ENCODE assay signal across 8 cellular contexts in genomic region chr11:17476317-17477083, GRCh38. TPM values are rescaled to one million over a fixed set of nuclear protein-coding genes. Genes with fewer than 3 reads are reported as not detected.
DNase-seq lines count a peak whose midpoint lies in the region; ATAC-seq and TF ChIP-seq lines count a peak whose summit lies in the region.

ABCC8 (minus strand) TSS chr11:17476845; CDS start chr11:17476776, 69 bp downstream.

- peak within 1 kb of the TSS; percentile 68 for H3K4me3 ChIP-seq in psoas muscle

- no peaks in the 10 kb centered on the region for H3K4me1 Mint-ChIP-seq in HFFc6 (ENCODE audit: low read depth)

- H3K4me1 ChIP-seq in foreskin keratinocyte (no peaks in the 10 kb centered on the region), psoas muscle (no peaks in the 10 kb centered on the region)

- DNase-seq in G401 (ENCODE audit: low spot score) (peak; percentile 61), NCI-H2227 treated with DMSO at 0.1 percent for 48 hours (lab: John Stamatoyannopoulos, UW) (peak; percentile 45), foreskin keratinocyte (no peak), psoas muscle (no peak), AG20443 (ENCODE audit: low spot score) (no peak), HFFc6 (no peak), hippocampal formation (lab: John Stamatoyannopoulos, UW) (no peak)

- H3K9me3 Mint-ChIP-seq in HFFc6 = no peaks in the 10 kb centered on the region

- intact Hi-C loops in psoas muscle (cut with DNase I) = no loop called here

- H3K27ac ChIP-seq in foreskin keratinocyte (no peak within 1 kb of the TSS), psoas muscle (no peak within 1 kb of the TSS)

- no peak within 1 kb of the TSS for H3K27ac Mint-ChIP-seq in HFFc6

- no peak for TF ChIP-seq CTCF in foreskin keratinocyte (conservative IDR thresholded peaks at IDR 0.05)
- no peak for TF ChIP-seq CTCF in psoas muscle (IDR thresholded peaks at IDR 0.05)
- TF ChIP-seq CTCF in HFFc6 (IDR thresholded peaks at IDR 0.05) = no peak

- H3K27me3 ChIP-seq in foreskin keratinocyte (peaks cover 84% of the 10 kb centered on the region), psoas muscle (ENCODE audit: insufficient read depth in 3 of 3, low read length in 2 of 3) (peaks cover 0 to 30% (median 7%) of the 10 kb centered on the region in 3 donors)

- no peaks in the 10 kb centered on the region for H3K36me3 Mint-ChIP-seq in HFFc6 (ENCODE audit: low read depth)

- no peaks in the 10 kb centered on the region for H3K36me3 ChIP-seq in psoas muscle (ENCODE audit: insufficient read depth in 1 of 2, low read depth in 1 of 2)

- in situ Hi-C loops in G401 (cut with HindIII; ENCODE audit: low sequenced_read_pairs) = no loop called here

- peak; percentile 14 for ATAC-seq in foreskin keratinocyte
- peak; percentile 39 to 70 (median 66) for ATAC-seq in psoas muscle
- no peak for ATAC-seq in GM21723 (IDR thresholded peaks at IDR 0.05; ENCODE audit: unreplicated experiment)

- no peaks in the 10 kb centered on the region for H3K9me3 ChIP-seq in psoas muscle

- H3K27me3 Mint-ChIP-seq in HFFc6 (ENCODE audit: insufficient read depth) = peaks cover 42% of the 10 kb centered on the region

- no peak within 1 kb of the TSS for H3K4me3 Mint-ChIP-seq in HFFc6

- 1 to 3% (median 3%) methylated on average over 41 to 80 of the region's 80 CpGs for WGBS in psoas muscle, 3 donors

RNA-seq across cellular contexts. Expression of gene ABCC8, which starts in this region (rescaled TPM):
- 0.47 and 1.1 TPM in 2 replicates for total RNA-seq in G401 (2014; rRNA removed; shearing (Covaris generic))
- total RNA-seq in foreskin keratinocyte = not detected in 2 replicates
- polyA plus RNA-seq in foreskin keratinocyte = not detected in 2 replicates
- total RNA-seq in psoas muscle = 1 to 10 TPM in 3 of 4 donors, under 1 TPM in 1; 0.64 to 3.5 (median 1.3) TPM
- under 1 TPM; 0.26 to 0.75 (median 0.32) TPM for polyA plus RNA-seq in psoas muscle
- not detected for total RNA-seq in HFFc6 (2021; fragmentation: NEBNext Ultra II Directional; extraction: Animal tissue kit (Norgen Biotek cat#: 25700))

Comparison
In these comparisons a context has a peak if more than half of its experiments do, and no peak if none do; other contexts are left out.
1. Peak in ATAC-seq in foreskin keratinocyte; RNA of the gene not detected or under 1 TPM.
2. DNase-seq: peak in G401 (single experiment) and NCI-H2227 treated with DMSO at 0.1 percent for 48 hours (single experiment); none in foreskin keratinocyte (0 of 2), psoas muscle (0 of 2), AG20443 (single experiment), HFFc6 (single experiment) and hippocampal formation (0 of 2).